ENCODE assay signal across 25 cellular contexts in genomic region chr20:45064812-45065211, GRCh38. TPM values are rescaled to one million over a fixed set of nuclear protein-coding genes. Genes with fewer than 3 reads are reported as not detected.
DNase-seq lines count a peak whose midpoint lies in the region; ATAC-seq and TF ChIP-seq lines count a peak whose summit lies in the region.
"Had no signal": no experiment of that assay in that cellular context is flagged by ENCODE, and none has a peak within 500 bp of the region (broad histone marks: within the 10 kb centered on the region; RNA-seq: fewer than 3 reads in every experiment).

No MANE protein-coding gene starts in this region.

- CTCF ChIA-PET in CD4-positive, alpha-beta memory T cell (lab: Charles Lee; ENCODE audit: partially characterized antibody): interaction anchor here (0.6 to 2.0 kb wide), 5 partner anchors 9 to 32 kb away, joined by 3 to 4 read pairs (median 4); no protein-coding TSS in a partner anchor
- CTCF ChIA-PET in activated CD8-positive, alpha-beta memory T cell treated with anti-CD3 and anti-CD28 coated beads, Interleukin-2, amount 10 ng/mL, durations not matched to agents 7 days and 5 days (lab: Charles Lee): interaction anchor here (1.2 to 2.9 kb wide), 5 partner anchors 10 to 229 kb away, joined by 3 to 10 read pairs (median 3); no protein-coding TSS in a partner anchor
- CTCF ChIA-PET in WTC11 (lab: Charles Lee): no interaction called here

- H3K4me3 Mint-ChIP-seq in CD4-positive, alpha-beta memory T cell: peak overlapping the region in 6 of 8 donors; percentile 13 to 70 (median 38)
- no peak overlapping the region; the same call in 1 of the 2 replicates for H3K4me3 Mint-ChIP-seq in HFFc6
- no peak overlapping the region for H3K4me3 Mint-ChIP-seq in activated naive CD8-positive, alpha-beta T cell treated with anti-CD3 and anti-CD28 coated beads for 36 hours
- peak overlapping the region in 8 of 10 donors; percentile 16 to 62 (median 44) for H3K4me3 Mint-ChIP-seq in naive thymus-derived CD8-positive, alpha-beta T cell
- H3K4me3 Mint-ChIP-seq in activated CD8-positive, alpha-beta memory T cell treated with anti-CD3 and anti-CD28 coated beads, Interleukin-2, amount 10 ng/mL, durations not matched to agents 7 days and 5 days: no peak overlapping the region
- H3K4me3 Mint-ChIP-seq in WTC11: no peak overlapping the region
- H3K4me3 Mint-ChIP-seq: activated naive CD4-positive, alpha-beta T cell treated with anti-CD3 and anti-CD28 coated beads, Interleukin-2, amount 10 ng/mL, durations not matched to agents 7 days and 5 days; stimulated activated naive B cell treated with anti-CD40 and anti-IgM and Interleukin-4, amounts not matched to agents 10 μg/mL and 1 μg/mL and 100 μg/mL, for 72 hours had no signal

- TF ChIP-seq CTCF in HFFc6 (IDR thresholded peaks at IDR 0.05) (no peak), WTC11 (IDR thresholded peaks at IDR 0.05) (no peak)

- H3K4me1 Mint-ChIP-seq in CD4-positive, alpha-beta memory T cell: peaks cover 53 to 91% (median 72%) of the 10 kb centered on the region in 4 donors
- H3K4me1 Mint-ChIP-seq in HFFc6 (ENCODE audit: low read depth) (peaks cover 89% of the 10 kb centered on the region), WTC11 (peaks cover 5% of the 10 kb centered on the region)
- peaks cover 72% of the 10 kb centered on the region for H3K4me1 Mint-ChIP-seq in activated naive CD8-positive, alpha-beta T cell treated with anti-CD3 and anti-CD28 coated beads for 36 hours
- peaks cover 45 to 82% (median 78%) of the 10 kb centered on the region in 4 donors for H3K4me1 Mint-ChIP-seq in naive thymus-derived CD8-positive, alpha-beta T cell
- H3K4me1 Mint-ChIP-seq in activated CD8-positive, alpha-beta memory T cell treated with anti-CD3 and anti-CD28 coated beads, Interleukin-2, amount 10 ng/mL, durations not matched to agents 7 days and 5 days: peaks cover 36% of the 10 kb centered on the region

- intact Hi-C loops in CD4-positive, alpha-beta memory T cell (cut with micrococcal nuclease): no loop called here

- peaks cover 28% of the 10 kb centered on the region for H3K36me3 ChIP-seq in CD4-positive, alpha-beta memory T cell (ENCODE audit: insufficient read depth, low read length)
- H3K36me3 ChIP-seq: thoracic aorta had no signal

- POLR2A ChIA-PET in CD4-positive, alpha-beta memory T cell (lab: Charles Lee; ENCODE audit: partially characterized antibody): no interaction called here
- POLR2A ChIA-PET in naive thymus-derived CD8-positive, alpha-beta T cell (lab: Charles Lee): no interaction called here
- POLR2A ChIA-PET in WTC11 (lab: Charles Lee): no interaction called here

- no peak for DNase-seq in CD4-positive, alpha-beta memory T cell
- DNase-seq in HFFc6 (no peak), WTC11 (ENCODE audit: low spot score) (no peak)
- no peak for DNase-seq in activated naive CD8-positive, alpha-beta T cell treated with anti-CD3 and anti-CD28 coated beads for 36 hours
- DNase-seq in naive thymus-derived CD8-positive, alpha-beta T cell: no peak
- DNase-seq in activated CD8-positive, alpha-beta memory T cell treated with anti-CD3 and anti-CD28 coated beads, Interleukin-2, amount 10 ng/mL, durations not matched to agents 7 days and 5 days: no peak
- DNase-seq: activated naive CD4-positive, alpha-beta T cell treated with anti-CD3 and anti-CD28 coated beads, Interleukin-2, amount 10 ng/mL, durations not matched to agents 7 days and 5 days; cerebellar nuclear complex; foreskin keratinocyte; left ventricle myocardium superior; NCI-H1417 treated with DMSO at 0.1 percent for 48 hours; NCI-H2107; NCI-H510A; SIG-M5; stimulated activated CD4-positive, alpha-beta T cell treated with anti-CD3 and anti-CD28 coated beads, Interleukin-2, amount 100 ng/mL, for 24 hours; stimulated activated naive B cell treated with anti-CD40 and anti-IgM and Interleukin-4, amounts not matched to agents 10 μg/mL and 1 μg/mL and 100 μg/mL, for 72 hours had no signal

- no peaks in the 10 kb centered on the region for H3K9me3 Mint-ChIP-seq in CD4-positive, alpha-beta memory T cell
- H3K9me3 Mint-ChIP-seq in HFFc6 (no peaks in the 10 kb centered on the region; the same call in 1 of the 2 replicates), WTC11 (peaks cover 4% of the 10 kb centered on the region; the same call in 1 of the 2 replicates)
- H3K9me3 Mint-ChIP-seq in activated naive CD8-positive, alpha-beta T cell treated with anti-CD3 and anti-CD28 coated beads for 36 hours: peaks cover 4% of the 10 kb centered on the region
- H3K9me3 Mint-ChIP-seq in naive thymus-derived CD8-positive, alpha-beta T cell: no peaks in the 10 kb centered on the region
- no peaks in the 10 kb centered on the region for H3K9me3 Mint-ChIP-seq in activated CD8-positive, alpha-beta memory T cell treated with anti-CD3 and anti-CD28 coated beads, Interleukin-2, amount 10 ng/mL, durations not matched to agents 7 days and 5 days (ENCODE audit: low read depth)
- H3K9me3 Mint-ChIP-seq: activated naive CD4-positive, alpha-beta T cell treated with anti-CD3 and anti-CD28 coated beads, Interleukin-2, amount 10 ng/mL, durations not matched to agents 7 days and 5 days; stimulated activated naive B cell treated with anti-CD40 and anti-IgM and Interleukin-4, amounts not matched to agents 10 μg/mL and 1 μg/mL and 100 μg/mL, for 72 hours had no signal

- no peaks in the 10 kb centered on the region for H3K9me3 ChIP-seq in CD4-positive, alpha-beta memory T cell (ENCODE audit: control insufficient read depth in 1 of 2, low read length in 2 of 2)
- H3K9me3 ChIP-seq: thoracic aorta had no signal

- peak overlapping the region in 6 of 7 donors; percentile 33 to 94 (median 71) for H3K27ac Mint-ChIP-seq in CD4-positive, alpha-beta memory T cell
- H3K27ac Mint-ChIP-seq in HFFc6: peak overlapping the region; percentile 41
- H3K27ac Mint-ChIP-seq in activated naive CD8-positive, alpha-beta T cell treated with anti-CD3 and anti-CD28 coated beads for 36 hours: peak overlapping the region; percentile 34
- peak overlapping the region; percentile 11 to 86 (median 60) for H3K27ac Mint-ChIP-seq in naive thymus-derived CD8-positive, alpha-beta T cell
- H3K27ac Mint-ChIP-seq in activated CD8-positive, alpha-beta memory T cell treated with anti-CD3 and anti-CD28 coated beads, Interleukin-2, amount 10 ng/mL, durations not matched to agents 7 days and 5 days: no peak overlapping the region
- no peak overlapping the region for H3K27ac Mint-ChIP-seq in WTC11

- H3K4me3 ChIP-seq in CD4-positive, alpha-beta memory T cell (ENCODE audit: low read length in 2 of 2): no peak overlapping the region
- H3K4me3 ChIP-seq: GM12878, hepatocyte, skin epidermis, thoracic aorta had no signal

- peaks cover 61% of the 10 kb centered on the region for H3K4me1 ChIP-seq in CD4-positive, alpha-beta memory T cell (ENCODE audit: insufficient read depth, low read length)

- peaks cover 57 to 78% of the 10 kb centered on the region in 2 donors for H3K36me3 Mint-ChIP-seq in CD4-positive, alpha-beta memory T cell
- H3K36me3 Mint-ChIP-seq in HFFc6 (ENCODE audit: low read depth) (peaks cover 37% of the 10 kb centered on the region), WTC11 (peaks cover 8% of the 10 kb centered on the region)
- peaks cover 62% of the 10 kb centered on the region for H3K36me3 Mint-ChIP-seq in activated naive CD8-positive, alpha-beta T cell treated with anti-CD3 and anti-CD28 coated beads for 36 hours
- H3K36me3 Mint-ChIP-seq in naive thymus-derived CD8-positive, alpha-beta T cell: peaks cover 8 to 86% (median 17%) of the 10 kb centered on the region in 3 donors
- H3K36me3 Mint-ChIP-seq in activated CD8-positive, alpha-beta memory T cell treated with anti-CD3 and anti-CD28 coated beads, Interleukin-2, amount 10 ng/mL, durations not matched to agents 7 days and 5 days: peaks cover 55% of the 10 kb centered on the region

- no peaks in the 10 kb centered on the region for H3K27me3 ChIP-seq in CD4-positive, alpha-beta memory T cell (ENCODE audit: insufficient read depth, low read length)
- H3K27me3 ChIP-seq: foreskin keratinocyte, hepatocyte had no signal

- no peaks in the 10 kb centered on the region for H3K27me3 Mint-ChIP-seq in CD4-positive, alpha-beta memory T cell
- H3K27me3 Mint-ChIP-seq in HFFc6 (ENCODE audit: insufficient read depth): no peaks in the 10 kb centered on the region
- H3K27me3 Mint-ChIP-seq in activated naive CD8-positive, alpha-beta T cell treated with anti-CD3 and anti-CD28 coated beads for 36 hours: no peaks in the 10 kb centered on the region
- H3K27me3 Mint-ChIP-seq in naive thymus-derived CD8-positive, alpha-beta T cell: no peaks in the 10 kb centered on the region
- no peaks in the 10 kb centered on the region for H3K27me3 Mint-ChIP-seq in activated CD8-positive, alpha-beta memory T cell treated with anti-CD3 and anti-CD28 coated beads, Interleukin-2, amount 10 ng/mL, durations not matched to agents 7 days and 5 days
- H3K27me3 Mint-ChIP-seq in WTC11 (ENCODE audit: low read depth): no peaks in the 10 kb centered on the region
- H3K27me3 Mint-ChIP-seq: activated naive CD4-positive, alpha-beta T cell treated with anti-CD3 and anti-CD28 coated beads, Interleukin-2, amount 10 ng/mL, durations not matched to agents 7 days and 5 days; stimulated activated naive B cell treated with anti-CD40 and anti-IgM and Interleukin-4, amounts not matched to agents 10 μg/mL and 1 μg/mL and 100 μg/mL, for 72 hours had no signal

- no peak overlapping the region for H3K27ac ChIP-seq in CD4-positive, alpha-beta memory T cell (ENCODE audit: low read depth, low read length)
- H3K27ac ChIP-seq: foreskin keratinocyte, hepatocyte, skin epidermis, thoracic aorta had no signal

- ATAC-seq in naive thymus-derived CD8-positive, alpha-beta T cell: no peak
- ATAC-seq in HG03025 (IDR thresholded peaks at IDR 0.05; ENCODE audit: low FRiP score, unreplicated experiment) (no peak), WTC11 (no peak)
- ATAC-seq in activated CD8-positive, alpha-beta memory T cell treated with anti-CD3 and anti-CD28 coated beads, Interleukin-2, amount 10 ng/mL, durations not matched to agents 7 days and 5 days: no peak
- ATAC-seq: foreskin keratinocyte; GM12878; left ventricle myocardium superior; stimulated activated naive B cell treated with anti-CD40 and anti-IgM and Interleukin-4, amounts not matched to agents 10 μg/mL and 1 μg/mL and 100 μg/mL, for 72 hours had no signal

RNA-seq across cellular contexts. Expression of gene KCNS1, which starts 36.1 kb away (rescaled TPM):
- total RNA-seq in CD4-positive, alpha-beta memory T cell: under 1 TPM in 1 of 2 experiments, not detected in 1; 0.09 TPM
- polyA plus RNA-seq in CD4-positive, alpha-beta memory T cell: under 1 TPM in 1 of 2 donors, not detected in 1; 0.16 TPM
- under 1 TPM; 0.46 to 0.95 (median 0.73) TPM for total RNA-seq in HFFc6 (2021; fragmentation: NEBNext Ultra II Directional; extraction: Animal tissue kit (Norgen Biotek cat#: 25700))
- under 1 TPM; 0.56 to 0.70 TPM for total RNA-seq in activated naive CD8-positive, alpha-beta T cell treated with anti-CD3 and anti-CD28 coated beads for 36 hours
- not detected for total RNA-seq in naive thymus-derived CD8-positive, alpha-beta T cell
- polyA plus RNA-seq in naive thymus-derived CD8-positive, alpha-beta T cell: not detected
- total RNA-seq in activated CD8-positive, alpha-beta memory T cell treated with anti-CD3 and anti-CD28 coated beads, Interleukin-2, amount 10 ng/mL, durations not matched to agents 7 days and 5 days: under 1 TPM; 0.18 to 0.49 TPM
- total RNA-seq in WTC11 (2021): 1.2 to 2.1 TPM (median 2.1 TPM) in 3 replicates
- total RNA-seq: GM12878, left ventricle myocardium superior, mononuclear cell, thoracic aorta had no signal
- polyA plus RNA-seq: GM12878 had no signal

RNA-seq across cellular contexts. Expression of gene WFDC5, which starts 50.2 kb away (rescaled TPM):
- not detected for total RNA-seq in CD4-positive, alpha-beta memory T cell
- polyA plus RNA-seq in CD4-positive, alpha-beta memory T cell: not detected
- total RNA-seq in HFFc6 (2021; fragmentation: NEBNext Ultra II Directional; extraction: Animal tissue kit (Norgen Biotek cat#: 25700)): not detected
- under 1 TPM in 1 of 2 experiments, not detected in 1; 0.23 TPM for total RNA-seq in activated naive CD8-positive, alpha-beta T cell treated with anti-CD3 and anti-CD28 coated beads for 36 hours
- not detected for total RNA-seq in naive thymus-derived CD8-positive, alpha-beta T cell
- not detected for polyA plus RNA-seq in naive thymus-derived CD8-positive, alpha-beta T cell
- total RNA-seq in activated CD8-positive, alpha-beta memory T cell treated with anti-CD3 and anti-CD28 coated beads, Interleukin-2, amount 10 ng/mL, durations not matched to agents 7 days and 5 days: not detected
- not detected in 3 replicates for total RNA-seq in WTC11 (2021)
- total RNA-seq: epithelial cell of proximal tubule; GM12878; left ventricle myocardium superior; mononuclear cell; pulmonary artery endothelial cell; T-helper 1 cell treated with Interleukin-12 subunit alpha and Interleukin-12 subunit beta and Interleukin-4 antibody, amounts not matched to agents 30 ng/mL and 1 ng/mL, for 36 hours; thoracic aorta had no signal
- polyA plus RNA-seq: hepatocyte had no signal

RNA-seq across cellular contexts. Expression of gene WFDC12, which starts 59.5 kb away (rescaled TPM):
- total RNA-seq in CD4-positive, alpha-beta memory T cell: not detected
- not detected for polyA plus RNA-seq in CD4-positive, alpha-beta memory T cell
- not detected for total RNA-seq in HFFc6 (2021; fragmentation: NEBNext Ultra II Directional; extraction: Animal tissue kit (Norgen Biotek cat#: 25700))
- total RNA-seq in activated naive CD8-positive, alpha-beta T cell treated with anti-CD3 and anti-CD28 coated beads for 36 hours: not detected
- total RNA-seq in naive thymus-derived CD8-positive, alpha-beta T cell: not detected
- not detected for polyA plus RNA-seq in naive thymus-derived CD8-positive, alpha-beta T cell
- total RNA-seq in activated CD8-positive, alpha-beta memory T cell treated with anti-CD3 and anti-CD28 coated beads, Interleukin-2, amount 10 ng/mL, durations not matched to agents 7 days and 5 days: not detected
- total RNA-seq in WTC11 (2021): not detected in 3 replicates
- total RNA-seq: epithelial cell of proximal tubule; GM12878; hepatocyte; left ventricle myocardium superior; mononuclear cell; pulmonary artery endothelial cell; T-helper 1 cell treated with Interleukin-12 subunit alpha and Interleukin-12 subunit beta and Interleukin-4 antibody, amounts not matched to agents 30 ng/mL and 1 ng/mL, for 36 hours; thoracic aorta had no signal
- polyA plus RNA-seq: GM12878, hepatocyte had no signal

Comparison
In these comparisons a context has a peak if more than half of its experiments do, and no peak if none do; other contexts are left out.
1. H3K27ac Mint-ChIP-seq: peak in CD4-positive, alpha-beta memory T cell (6 of 7), HFFc6 (single experiment), activated naive CD8-positive, alpha-beta T cell treated with anti-CD3 and anti-CD28 coated beads for 36 hours (single experiment) and naive thymus-derived CD8-positive, alpha-beta T cell (10 of 10); none in activated CD8-positive, alpha-beta memory T cell treated with anti-CD3 and anti-CD28 coated beads, Interleukin-2, amount 10 ng/mL, durations not matched to agents 7 days and 5 days (single experiment) and WTC11 (single experiment).
2. H3K4me3 Mint-ChIP-seq: peak in CD4-positive, alpha-beta memory T cell (6 of 8) and naive thymus-derived CD8-positive, alpha-beta T cell (8 of 10); none in HFFc6 (single experiment), activated naive CD8-positive, alpha-beta T cell treated with anti-CD3 and anti-CD28 coated beads for 36 hours (single experiment), activated CD8-positive, alpha-beta memory T cell treated with anti-CD3 and anti-CD28 coated beads, Interleukin-2, amount 10 ng/mL, durations not matched to agents 7 days and 5 days (single experiment) and WTC11 (single experiment).